Comparison of ENCODE assay signal across 1 cellular context in genomic region chr17:17866897-17867296, GRCh38.
TF ChIP-seq lines count a peak whose summit lies in the region.

No MANE protein-coding gene starts in this region.

TF ChIP-seq in H1, 55 proteins besides CTCF, POLR2A, EP300 and RAD21 (continued from another document):
- no peak for TF ChIP-seq SP1 (IDR thresholded peaks at IDR 0.05; ENCODE audit: low read depth, low read length)
- TF ChIP-seq ATF3 (IDR thresholded peaks at IDR 0.05; ENCODE audit: insufficient read depth, low read depth, low read length), result no peak
- TF ChIP-seq CTBP2 (IDR thresholded peaks at IDR 0.05; ENCODE audit: borderline replicate concordance, insufficient read depth, insufficient read length, low read length), result no peak
- TF ChIP-seq SIN3A (conservative IDR thresholded peaks at IDR 0.05 in 1 of 2, IDR thresholded peaks at IDR 0.05 in 1 of 2; ENCODE audit: low read depth in 1 of 2, low read length in 2 of 2), result no peak
- TF ChIP-seq POU5F1 (IDR thresholded peaks at IDR 0.05; ENCODE audit: low read depth, low read length), result no peak
- no peak for TF ChIP-seq RFX5 (IDR thresholded peaks at IDR 0.05; ENCODE audit: borderline replicate concordance, low read depth, low read length)
- TF ChIP-seq SIX5 (IDR thresholded peaks at IDR 0.05; ENCODE audit: low read depth, low read length), result no peak
- no peak for TF ChIP-seq JUN (IDR thresholded peaks at IDR 0.05; ENCODE audit: low read depth, low read length)
- no peak for TF ChIP-seq ASH2L (IDR thresholded peaks at IDR 0.05; ENCODE audit: low read length)
- TF ChIP-seq RBBP5 (IDR thresholded peaks at IDR 0.05; ENCODE audit: borderline replicate concordance, low read depth, low read length), result no peak
- TF ChIP-seq USF2 (IDR thresholded peaks at IDR 0.05; ENCODE audit: low read length), result no peak
- TF ChIP-seq TAF1 (IDR thresholded peaks at IDR 0.05; ENCODE audit: low read depth, low read length), result no peak
- TF ChIP-seq KDM1A (IDR thresholded peaks at IDR 0.05; ENCODE audit: borderline replicate concordance, low read length), result no peak
- TF ChIP-seq BCL11A (IDR thresholded peaks at IDR 0.05; ENCODE audit: low read depth in 2 of 2, low read length in 2 of 2), result no peak
- no peak for TF ChIP-seq CREB1 (IDR thresholded peaks at IDR 0.05)
- TF ChIP-seq CHD1 (IDR thresholded peaks at IDR 0.05; ENCODE audit: low read depth, low read length), result no peak
- no peak for TF ChIP-seq GABPA (IDR thresholded peaks at IDR 0.05; ENCODE audit: borderline replicate concordance, insufficient read depth, low read length)
